In genomic region chr1:1846386-1846918, GRCh38 we compare ENCODE assay signal across 10 cellular contexts. TPM values are rescaled to one million over a fixed set of nuclear protein-coding genes. Genes with fewer than 3 reads are reported as not detected.
DNase-seq lines count a peak whose midpoint lies in the region; ATAC-seq and FAIRE-seq lines count a peak whose summit lies in the region.
"Had no signal": no experiment of that assay in that cellular context is flagged by ENCODE, and none has a peak within 500 bp of the region (broad histone marks: within the 10 kb centered on the region; RNA-seq: fewer than 3 reads in every experiment).

No MANE protein-coding gene starts in this region.

- H3K27ac Mint-ChIP-seq in CD4-positive, CD25-positive, alpha-beta regulatory T cell, result peak overlapping the region in 2 of 3 donors; percentile 55 to 75
- peak overlapping the region; percentile 76 to 90 (median 76) for H3K27ac Mint-ChIP-seq in IgD-negative memory B cell
- H3K27ac Mint-ChIP-seq: activated naive CD8-positive, alpha-beta T cell treated with anti-CD3 and anti-CD28 coated beads, Interleukin-2, amount 10 ng/mL, durations not matched to agents 7 days and 5 days had no signal

- H3K36me3 Mint-ChIP-seq in CD4-positive, CD25-positive, alpha-beta regulatory T cell, result peaks cover 9% of the 10 kb centered on the region
- H3K36me3 Mint-ChIP-seq in IgD-negative memory B cell, result peaks cover 2% of the 10 kb centered on the region

- 90% methylated on average over 5 of the region's 5 CpGs for WGBS in right cardiac atrium
- 65 to 79% (median 73%) methylated on average over 5 of the region's 5 CpGs for WGBS in small intestine, 3 donors

- no peaks in the 10 kb centered on the region for H3K9me3 Mint-ChIP-seq in CD4-positive, CD25-positive, alpha-beta regulatory T cell
- H3K9me3 Mint-ChIP-seq in IgD-negative memory B cell, result no peaks in the 10 kb centered on the region
- H3K9me3 Mint-ChIP-seq: activated naive CD8-positive, alpha-beta T cell treated with anti-CD3 and anti-CD28 coated beads, Interleukin-2, amount 10 ng/mL, durations not matched to agents 7 days and 5 days had no signal

- no peak for ATAC-seq in CD4-positive, CD25-positive, alpha-beta regulatory T cell (ENCODE audit: low read depth in 2 of 2)
- no peak for ATAC-seq in right cardiac atrium

- no peak for FAIRE-seq in small intestine (lab: Jason Lieb, UNC)

- DNase-seq in CD4-positive, CD25-positive, alpha-beta regulatory T cell, result no peak
- DNase-seq in right cardiac atrium (no peak), small intestine (no peak), AG20443 (ENCODE audit: low spot score) (no peak), NOMO-1 (lab: John Stamatoyannopoulos, UW; ENCODE audit: unreplicated experiment in 2 of 2) (no peak), NCI-H2029 treated with DMSO at 0.1 percent for 48 hours (lab: John Stamatoyannopoulos, UW) (no peak)
- DNase-seq: activated CD4-positive, CD25-positive, alpha-beta regulatory T cell; activated naive CD8-positive, alpha-beta T cell treated with anti-CD3 and anti-CD28 coated beads, Interleukin-2, amount 10 ng/mL, durations not matched to agents 7 days and 5 days; tibial artery had no signal

- no peaks in the 10 kb centered on the region for H3K9me3 ChIP-seq in CD4-positive, CD25-positive, alpha-beta regulatory T cell (ENCODE audit: control insufficient read depth in 2 of 2, low read length in 2 of 2)
- no peaks in the 10 kb centered on the region for H3K9me3 ChIP-seq in right cardiac atrium (ENCODE audit: control insufficient read depth, low read length)
- H3K9me3 ChIP-seq in small intestine (ENCODE audit: control insufficient read depth, low read depth), result no peaks in the 10 kb centered on the region
- H3K9me3 ChIP-seq: tibial artery had no signal

- H3K4me1 ChIP-seq in CD4-positive, CD25-positive, alpha-beta regulatory T cell (ENCODE audit: control insufficient read depth, insufficient read depth, low read length, poor library complexity, severe bottlenecking), result peaks cover 31% of the 10 kb centered on the region
- H3K4me1 ChIP-seq in right cardiac atrium (ENCODE audit: control insufficient read depth, insufficient read depth, low read length) (peaks cover 22% of the 10 kb centered on the region), small intestine (ENCODE audit: control insufficient read depth in 2 of 2, insufficient read depth in 1 of 2, low read depth in 1 of 2, low read length in 1 of 2) (peaks cover 7 to 19% of the 10 kb centered on the region in 2 donors)

- H3K27me3 Mint-ChIP-seq in CD4-positive, CD25-positive, alpha-beta regulatory T cell, result no peaks in the 10 kb centered on the region
- no peaks in the 10 kb centered on the region for H3K27me3 Mint-ChIP-seq in IgD-negative memory B cell
- H3K27me3 Mint-ChIP-seq: activated naive CD8-positive, alpha-beta T cell treated with anti-CD3 and anti-CD28 coated beads, Interleukin-2, amount 10 ng/mL, durations not matched to agents 7 days and 5 days had no signal

- no peaks in the 10 kb centered on the region for H3K27me3 ChIP-seq in CD4-positive, CD25-positive, alpha-beta regulatory T cell (ENCODE audit: control insufficient read depth, insufficient read depth, low read length)
- H3K27me3 ChIP-seq in right cardiac atrium (ENCODE audit: control insufficient read depth, insufficient read depth) (no peaks in the 10 kb centered on the region), small intestine (ENCODE audit: control insufficient read depth in 2 of 2, insufficient read depth in 2 of 2, low read length in 2 of 2) (no peaks in the 10 kb centered on the region)
- H3K27me3 ChIP-seq: tibial artery had no signal

- intact Hi-C loops in right cardiac atrium (cut with DNase I), result no loop called here

- peaks cover 30 to 79% (median 58%) of the 10 kb centered on the region in 4 donors for H3K4me1 Mint-ChIP-seq in CD4-positive, CD25-positive, alpha-beta regulatory T cell
- peaks cover 50 to 66% (median 62%) of the 10 kb centered on the region in 3 donors for H3K4me1 Mint-ChIP-seq in IgD-negative memory B cell

- peaks cover 12% of the 10 kb centered on the region for H3K36me3 ChIP-seq in CD4-positive, CD25-positive, alpha-beta regulatory T cell (ENCODE audit: control insufficient read depth, insufficient read depth, low read length)
- H3K36me3 ChIP-seq in small intestine (ENCODE audit: control insufficient read depth in 2 of 2, insufficient read depth in 2 of 2, low read length in 2 of 2), result no peaks in the 10 kb centered on the region
- H3K36me3 ChIP-seq: tibial artery had no signal

- no peak overlapping the region for H3K4me3 ChIP-seq in CD4-positive, CD25-positive, alpha-beta regulatory T cell (ENCODE audit: low read depth, low read length)
- no peak overlapping the region for H3K4me3 ChIP-seq in right cardiac atrium (ENCODE audit: low read length)
- no peak overlapping the region for H3K4me3 ChIP-seq in small intestine (ENCODE audit: low read depth in 1 of 2, low read length in 2 of 2)
- H3K4me3 ChIP-seq: tibial artery had no signal

- H3K4me3 Mint-ChIP-seq in CD4-positive, CD25-positive, alpha-beta regulatory T cell, result peak overlapping the region in 1 of 4 donors; percentile 43
- peak overlapping the region in 1 of 4 donors; percentile 51 for H3K4me3 Mint-ChIP-seq in IgD-negative memory B cell
- H3K4me3 Mint-ChIP-seq: activated naive CD8-positive, alpha-beta T cell treated with anti-CD3 and anti-CD28 coated beads, Interleukin-2, amount 10 ng/mL, durations not matched to agents 7 days and 5 days had no signal

- no peak overlapping the region for H3K27ac ChIP-seq in CD4-positive, CD25-positive, alpha-beta regulatory T cell (ENCODE audit: insufficient read depth, low read length, poor library complexity, severe bottlenecking)
- H3K27ac ChIP-seq in right cardiac atrium (ENCODE audit: low read length), result peak overlapping the region; percentile 74
- H3K27ac ChIP-seq in small intestine (ENCODE audit: low read depth in 1 of 2, low read length in 1 of 2), result peak overlapping the region; percentile 27 to 78

RNA-seq across cellular contexts. Expression of gene GNB1, which starts 44.4 kb away (rescaled TPM):
- total RNA-seq in CD4-positive, CD25-positive, alpha-beta regulatory T cell, result 242 TPM
- 100 to 1,000 TPM in 2 of 4 donors, 10 to 100 TPM in 2; 47.0 to 106 (median 78.3) TPM for polyA plus RNA-seq in CD4-positive, CD25-positive, alpha-beta regulatory T cell
- 40.0 TPM for polyA plus RNA-seq in IgD-negative memory B cell
- total RNA-seq in right cardiac atrium, result 100 to 1,000 TPM; 152 to 205 (median 174) TPM
- 73.7 TPM for polyA plus RNA-seq in right cardiac atrium
- polyA plus RNA-seq in small intestine, result 100 to 1,000 TPM; 169 to 214 (median 175) TPM
